ENCODE assay signal across 15 cellular contexts in the genomic region with DNA sequence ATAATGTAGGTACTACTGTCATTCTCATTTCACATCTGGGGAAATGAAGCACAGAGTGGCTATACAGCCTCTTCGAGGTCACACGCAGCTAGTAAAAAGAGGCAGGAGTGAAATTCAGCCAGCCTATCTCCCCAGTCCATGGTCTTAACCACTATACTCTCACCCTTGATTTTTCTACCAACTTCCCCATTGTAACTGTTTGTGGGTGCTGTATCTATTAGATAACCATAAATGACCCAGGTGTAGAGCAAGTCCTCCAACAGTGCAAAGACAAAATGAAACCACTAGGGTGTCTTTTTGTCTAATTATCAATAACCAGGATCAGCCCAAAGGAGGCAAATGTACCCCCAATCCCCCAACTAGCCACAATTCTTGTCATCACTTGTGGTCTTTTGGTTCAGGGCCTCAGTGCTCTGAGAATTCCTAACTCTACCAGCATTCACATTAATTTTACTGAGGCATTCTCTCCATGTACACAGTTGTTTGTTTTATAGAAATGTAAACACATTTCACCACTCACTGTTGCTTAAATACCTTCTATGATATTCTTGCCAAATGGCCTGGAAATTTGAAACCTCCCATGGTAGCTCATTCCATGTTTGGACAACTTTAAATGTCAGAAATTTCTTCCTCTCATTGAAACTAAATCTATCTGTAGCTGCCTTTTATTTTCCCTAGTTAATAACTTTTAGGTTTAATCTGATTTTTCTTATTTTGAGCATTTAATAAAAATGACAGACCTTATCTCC. TPM values are rescaled to one million over a fixed set of nuclear protein-coding genes. Genes with fewer than 3 reads are reported as not detected.
DNase-seq lines count a peak whose midpoint lies in the region; ATAC-seq, FAIRE-seq and TF ChIP-seq lines count a peak whose summit lies in the region.
"Had no signal": no experiment of that assay in that cellular context is flagged by ENCODE, and none has a peak within 500 bp of the region (broad histone marks: within the 10 kb centered on the region; RNA-seq: fewer than 3 reads in every experiment).

No MANE protein-coding gene starts in this region.

- ATAC-seq in GM18502 (IDR thresholded peaks at IDR 0.05; ENCODE audit: poor library complexity, unreplicated experiment) (peak; percentile 70), HG03457 (IDR thresholded peaks at IDR 0.05; ENCODE audit: unreplicated experiment) (no peak)

- no peak for FAIRE-seq in bronchial epithelial cell (lab: Jason Lieb, UNC)
- FAIRE-seq: GM18507 had no signal

- DNase-seq in HUDEP-2 (lab: John Stamatoyannopoulos, UW; ENCODE audit: unreplicated experiment in 76 of 76): peak in 47 of 76 experiments; percentile 6 to 84 (median 32)
- DNase-seq in bronchial epithelial cell (ENCODE audit: low read depth): peak; percentile 12
- peak; percentile 37 for DNase-seq in prostate gland (ENCODE audit: low spot score)
- no peak for DNase-seq in dedifferentiated amniotic fluid mesenchymal stem cell (ENCODE audit: extremely low spot score)
- no peak for DNase-seq in endothelial cell (ENCODE audit: low spot score)
- DNase-seq in NCI-H1417 treated with DMSO at 0.1 percent for 48 hours (lab: John Stamatoyannopoulos, UW): no peak
- DNase-seq: activated CD8-positive, alpha-beta memory T cell treated with anti-CD3 and anti-CD28 coated beads, Interleukin-2, amount 50 U/mL, for 4 hours; brain microvascular endothelial cell; COR-L47; HCEC 1CT; heart left ventricle; NCI-H510A had no signal

- intact Hi-C loops in prostate gland (cut with DNase I): no loop called here

- H3K4me3 ChIP-seq in bronchial epithelial cell (ENCODE audit: low read depth, low read length) (no peak overlapping the region), prostate gland (no peak overlapping the region)
- H3K4me3 ChIP-seq: heart left ventricle had no signal

- H3K27me3 Mint-ChIP-seq in endothelial cell (ENCODE audit: unreplicated experiment): no peaks in the 10 kb centered on the region

- no peak for TF ChIP-seq POLR2A in prostate gland (IDR thresholded peaks at IDR 0.05)

- no peak for TF ChIP-seq CTCF in bronchial epithelial cell (IDR thresholded peaks at IDR 0.05; ENCODE audit: insufficient read depth, low read length, severe bottlenecking)
- TF ChIP-seq CTCF in prostate gland (IDR thresholded peaks at IDR 0.05): no peak
- no peak for TF ChIP-seq CTCF in endothelial cell (IDR thresholded peaks at IDR 0.05; ENCODE audit: unreplicated experiment)

- H3K9me3 ChIP-seq in prostate gland: no peaks in the 10 kb centered on the region

- H3K36me3 Mint-ChIP-seq in endothelial cell (ENCODE audit: low read depth, unreplicated experiment): no peaks in the 10 kb centered on the region

- no peaks in the 10 kb centered on the region for H3K4me1 Mint-ChIP-seq in endothelial cell (ENCODE audit: unreplicated experiment)

- no peaks in the 10 kb centered on the region for H3K9me3 Mint-ChIP-seq in endothelial cell (ENCODE audit: unreplicated experiment)

- peak overlapping the region; percentile 40 to 69 for H3K27ac ChIP-seq in prostate gland
- H3K27ac ChIP-seq: brain microvascular endothelial cell had no signal

- H3K4me3 Mint-ChIP-seq in endothelial cell (ENCODE audit: unreplicated experiment): no peak overlapping the region

- no peaks in the 10 kb centered on the region for H3K4me1 ChIP-seq in prostate gland (replicated peaks)

- WGBS in prostate gland: 94% methylated on average over 2 of the region's 2 CpGs

- H3K27ac Mint-ChIP-seq in endothelial cell (ENCODE audit: unreplicated experiment): no peak overlapping the region

- H3K27me3 ChIP-seq in bronchial epithelial cell (ENCODE audit: control insufficient read depth, insufficient read depth, low read length): no peaks in the 10 kb centered on the region
- no peaks in the 10 kb centered on the region for H3K27me3 ChIP-seq in prostate gland (replicated peaks; ENCODE audit: insufficient read depth)
- H3K27me3 ChIP-seq: brain microvascular endothelial cell, heart left ventricle had no signal

- H3K36me3 ChIP-seq in bronchial epithelial cell (ENCODE audit: control insufficient read depth, insufficient read depth, low read length): no peaks in the 10 kb centered on the region
- H3K36me3 ChIP-seq in prostate gland: no peaks in the 10 kb centered on the region
- H3K36me3 ChIP-seq: brain microvascular endothelial cell, heart left ventricle had no signal

RNA-seq across cellular contexts. Expression of gene SLC40A1, which starts 58.7 kb away (rescaled TPM):
- total RNA-seq in bronchial epithelial cell (1.0 and 1.1 TPM in 2 replicates), prostate gland (100 to 1,000 TPM in 1 of 2 donors, 10 to 100 TPM in 1; 86.7 to 169 TPM), endothelial cell (ENCODE audit: unreplicated experiment) (90.9 TPM)

Comparison
In these comparisons a context has a peak if more than half of its experiments do, and no peak if none do; other contexts are left out.
1. DNase-seq: peak in HUDEP-2 (47 of 76), bronchial epithelial cell (single experiment) and prostate gland (single experiment); none in dedifferentiated amniotic fluid mesenchymal stem cell (single experiment), endothelial cell (single experiment) and NCI-H1417 treated with DMSO at 0.1 percent for 48 hours (single experiment).
2. RNA of gene SLC40A1, which starts 58.7 kb away (total RNA-seq): 86.7 to 169 TPM in prostate gland and 90.9 TPM in endothelial cell (single experiment); 1.0 to 1.1 TPM in bronchial epithelial cell; every median in the first group is over 10 times any median in the second.